In genomic region chr7:30470163-30470770, GRCh38 we compare ENCODE assay signal across 10 cellular contexts. TPM values are rescaled to one million over a fixed set of nuclear protein-coding genes. Genes with fewer than 3 reads are reported as not detected.
A peak's percentile ranks its signal among the peaks of the same experiment; 100 is the strongest.
DNase-seq lines count a peak whose midpoint lies in the region; ATAC-seq, FAIRE-seq and TF ChIP-seq lines count a peak whose summit lies in the region.
"Had no signal": no experiment of that assay in that cellular context is flagged by ENCODE, and none has a peak within 500 bp of the region (broad histone marks: within the 10 kb centered on the region; RNA-seq: fewer than 3 reads in every experiment).

No MANE protein-coding gene starts in this region.

- H3K4me1 ChIP-seq in A549 (peaks cover 71% of the 10 kb centered on the region), endocrine pancreas (ENCODE audit: control insufficient read depth, insufficient read depth, low read length) (peaks cover 16% of the 10 kb centered on the region)

- no peak for ATAC-seq in A549
- ATAC-seq in HG03095 (IDR thresholded peaks at IDR 0.05; ENCODE audit: unreplicated experiment), result no peak
- no peak for ATAC-seq in GM19023 (IDR thresholded peaks at IDR 0.05; ENCODE audit: unreplicated experiment)

- no peak for TF ChIP-seq POLR2A in A549 (IDR thresholded peaks at IDR 0.05; ENCODE audit: low read length)

- no peak for TF ChIP-seq EP300 in A549 (IDR thresholded peaks at IDR 0.05)

- no peaks in the 10 kb centered on the region for H3K27me3 ChIP-seq in endocrine pancreas (ENCODE audit: control insufficient read depth, insufficient read depth, low read length)

- peak overlapping the region; percentile 60 to 87 for H3K27ac ChIP-seq in A549

- 87% methylated on average over 14 of the region's 14 CpGs for WGBS in A549 (ENCODE audit: missing lambda C conversion rate)

- POLR2A ChIA-PET in A549 (lab: Yijun Ruan, JAX), result interaction anchor here (2.1 to 2.4 kb wide), 2 partner anchors 8 to 10 kb away, joined by 17 to 33 read pairs; partner anchors contain the start of gene NOD1

- H3K9me3 ChIP-seq in A549, result no peaks in the 10 kb centered on the region
- H3K9me3 ChIP-seq in endocrine pancreas (ENCODE audit: control insufficient read depth, low read length), result no peaks in the 10 kb centered on the region

- TF ChIP-seq CTCF in A549 (IDR thresholded peaks at IDR 0.05) (no peak), GM10266 (IDR thresholded peaks at IDR 0.05; ENCODE audit: control insufficient read depth, insufficient read depth, low read depth, missing control alignments) (no peak)

- H3K4me2 ChIP-seq in A549, result peak overlapping the region; percentile 50

- H3K36me3 ChIP-seq in endocrine pancreas (ENCODE audit: control insufficient read depth, insufficient read depth, low read length), result no peaks in the 10 kb centered on the region

- DNase-seq in A549 (ENCODE audit: low read depth in 1 of 2, low spot score in 1 of 2) (peak in 1 of 2 experiments; percentile 19), NCI-H82 treated with DMSO at 0.1 percent for 48 hours (lab: John Stamatoyannopoulos, UW; ENCODE audit: unreplicated experiment) (peak; percentile 83), myocyte (ENCODE audit: low read depth) (peak; percentile 73), NCI-H1436 treated with DMSO at 0.1 percent for 48 hours (lab: John Stamatoyannopoulos, UW) (no peak), GM10266 (ENCODE audit: extremely low spot score) (no peak)
- DNase-seq: effector CD4-positive, alpha-beta T cell; stimulated activated CD4-positive, alpha-beta T cell treated with anti-CD3 and anti-CD28 coated beads, Interleukin-2, amount 100 ng/mL, for 24 hours had no signal

- H3K4me3 ChIP-seq in A549 (no peak overlapping the region), endocrine pancreas (ENCODE audit: control insufficient read depth, insufficient read depth, low read length) (peak overlapping the region; percentile 1)

- H3K9ac ChIP-seq in endocrine pancreas (ENCODE audit: control insufficient read depth, insufficient read depth, low read length), result no peak overlapping the region

- FAIRE-seq in A549 (lab: Jason Lieb, UNC), result no peak

- TF ChIP-seq RAD21 in A549 (conservative IDR thresholded peaks at IDR 0.05 in 1 of 2, IDR thresholded peaks at IDR 0.05 in 1 of 2), result no peak

- CTCF ChIA-PET in A549 (lab: Yijun Ruan, JAX), result interaction anchor here (0.8 to 2.0 kb wide), 5 partner anchors 10 to 318 kb away, joined by 3 to 11 read pairs (median 6); no protein-coding TSS in a partner anchor

TF ChIP-seq in A549, 52 proteins besides CTCF, POLR2A, EP300 and RAD21:
- TF ChIP-seq FOSL2 (IDR thresholded peaks at IDR 0.05) (no peak), FOSL2 (CRISPR knock-in tag; IDR thresholded peaks at IDR 0.05) (peak; percentile 39; the same call in 1 of the 2 replicates), RCOR1 (IDR thresholded peaks at IDR 0.05; ENCODE audit: low read depth, low read length) (no peak)
TF ChIP-seq in A549: peak in this region for 1.

RNA-seq across cellular contexts. Expression of gene NOD1, which starts 8.3 kb away (rescaled TPM):
- polyA plus RNA-seq in A549 (2011; rRNA removed), result 6.5 and 6.6 TPM in 2 replicates
- 3.2 and 4.5 TPM in 2 replicates for polyA plus RNA-seq in A549 (2012; cell fraction: cytosol; rRNA removed)
- 10.0 and 12.2 TPM in 2 replicates for polyA plus RNA-seq in A549 (2012; cell fraction: nucleus; rRNA removed)
- polyA plus RNA-seq in A549 (2017; fragmentation: RNase III; extraction: RNeasy Plus Mini Kit Qiagen cat#74134 plus additional on column Dnase treatment), result 4.1 to 5.1 TPM (median 4.8 TPM) in 3 replicates
- 8.1 and 9.0 TPM in 2 replicates for polyA minus RNA-seq in A549 (2011; rRNA and poly(A)+ RNA removed)
- total RNA-seq in myocyte, result 12.0 and 14.1 TPM in 2 replicates
- 7.5 TPM for polyA plus RNA-seq in myocyte (2012)

RNA-seq across cellular contexts. Expression of gene GGCT, which starts 34.4 kb away (rescaled TPM):
- 39.9 and 69.7 TPM in 2 replicates for polyA plus RNA-seq in A549 (2011; rRNA removed)
- 39.9 and 41.3 TPM in 2 replicates for polyA plus RNA-seq in A549 (2012; cell fraction: cytosol; rRNA removed)
- polyA plus RNA-seq in A549 (2012; cell fraction: nucleus; rRNA removed), result 12.4 and 17.4 TPM in 2 replicates
- polyA plus RNA-seq in A549 (2017; fragmentation: RNase III; extraction: RNeasy Plus Mini Kit Qiagen cat#74134 plus additional on column Dnase treatment), result 77.5 to 84.2 TPM (median 79.6 TPM) in 3 replicates
- 8.7 and 8.8 TPM in 2 replicates for polyA minus RNA-seq in A549 (2011; rRNA and poly(A)+ RNA removed)
- total RNA-seq in myocyte, result 33.5 and 38.2 TPM in 2 replicates
- 48.3 TPM for polyA plus RNA-seq in myocyte (2012)

Comparison
In these comparisons a context has a peak if more than half of its experiments do, and no peak if none do; other contexts are left out.
1. DNase-seq: peak in NCI-H82 treated with DMSO at 0.1 percent for 48 hours (single experiment) and myocyte (single experiment); none in NCI-H1436 treated with DMSO at 0.1 percent for 48 hours (single experiment) and GM10266 (single experiment).